ENCODE assay signal across 19 cellular contexts in the genomic region with DNA sequence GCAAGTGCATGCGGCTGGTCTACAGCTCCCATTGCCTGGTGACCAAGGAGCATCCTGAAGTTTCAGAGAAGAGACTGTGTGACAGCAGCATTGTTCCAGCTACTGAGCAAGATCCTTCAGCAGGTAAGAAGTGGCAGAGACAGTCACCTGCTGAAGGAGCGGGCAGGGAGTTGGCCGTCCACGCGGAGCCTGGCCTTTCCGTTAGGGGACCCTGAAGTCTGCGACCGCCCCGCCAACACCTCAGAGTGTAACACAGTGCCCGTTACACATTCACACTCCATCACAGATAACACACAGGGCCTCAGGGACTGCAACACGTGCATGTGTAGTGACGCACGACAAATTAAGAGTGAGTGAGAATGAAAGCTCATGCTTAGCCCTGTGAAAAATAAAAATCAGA.
DNase-seq lines count a peak whose midpoint lies in the region; ATAC-seq, FAIRE-seq and TF ChIP-seq lines count a peak whose summit lies in the region.
"Had no signal": no experiment of that assay in that cellular context is flagged by ENCODE, and none has a peak within 500 bp of the region (broad histone marks: within the 10 kb centered on the region; RNA-seq: fewer than 3 reads in every experiment).

No MANE protein-coding gene starts in this region.

- H3K27me3 Mint-ChIP-seq in activated naive CD4-positive, alpha-beta T cell treated with anti-CD3 and anti-CD28 coated beads for 36 hours (ENCODE audit: low read depth), result no peaks in the 10 kb centered on the region
- no peaks in the 10 kb centered on the region for H3K27me3 Mint-ChIP-seq in activated B cell treated with CpG ODN at 0.5 μM for 24 hours
- H3K27me3 Mint-ChIP-seq: CD4-positive, alpha-beta memory T cell had no signal

- no peaks in the 10 kb centered on the region for H3K9me3 ChIP-seq in suprapubic skin

- TF ChIP-seq EP300 in suprapubic skin (IDR thresholded peaks at IDR 0.05), result no peak

- FAIRE-seq in GM12891 (lab: Jason Lieb, UNC) (peak; percentile 87), bronchial epithelial cell (lab: Jason Lieb, UNC) (peak; percentile 32)
- FAIRE-seq: GM12878, H54 had no signal

- no peak overlapping the region for H3K27ac ChIP-seq in suprapubic skin

- no peak overlapping the region for H3K4me3 ChIP-seq in bronchial epithelial cell (ENCODE audit: low read depth, low read length)
- H3K4me3 ChIP-seq in suprapubic skin, result no peak overlapping the region
- H3K4me3 ChIP-seq: GM12878 had no signal

- peaks cover 54% of the 10 kb centered on the region for H3K36me3 Mint-ChIP-seq in activated naive CD4-positive, alpha-beta T cell treated with anti-CD3 and anti-CD28 coated beads for 36 hours (ENCODE audit: low read depth)
- peaks cover 18% of the 10 kb centered on the region for H3K36me3 Mint-ChIP-seq in activated B cell treated with CpG ODN at 0.5 μM for 24 hours (ENCODE audit: low read depth)

- CTCF ChIA-PET in activated naive CD4-positive, alpha-beta T cell treated with anti-CD3 and anti-CD28 coated beads for 36 hours (lab: Charles Lee), result interaction anchor here (0.6 to 1.5 kb wide), 3 partner anchors 17 to 78 kb away, joined by 3 read pairs; no protein-coding TSS in a partner anchor
- CTCF ChIA-PET in activated B cell treated with CpG ODN at 0.5 μM for 24 hours (lab: Charles Lee), result interaction anchor here (0.6 to 1.0 kb wide), 2 partner anchors 80 to 268 kb away, joined by 3 read pairs; no protein-coding TSS in a partner anchor

- peak overlapping the region; percentile 99 for H3K27ac Mint-ChIP-seq in activated naive CD4-positive, alpha-beta T cell treated with anti-CD3 and anti-CD28 coated beads for 36 hours
- peak overlapping the region; percentile 53 for H3K27ac Mint-ChIP-seq in activated B cell treated with CpG ODN at 0.5 μM for 24 hours
- H3K27ac Mint-ChIP-seq: CD4-positive, alpha-beta memory T cell had no signal

- TF ChIP-seq CTCF in activated B cell treated with CpG ODN at 0.5 μM for 24 hours (IDR thresholded peaks at IDR 0.05), result no peak
- TF ChIP-seq CTCF in bronchial epithelial cell (IDR thresholded peaks at IDR 0.05; ENCODE audit: insufficient read depth, low read length, severe bottlenecking), result no peak
- no peak for TF ChIP-seq CTCF in suprapubic skin (IDR thresholded peaks at IDR 0.05)

- POLR2A ChIA-PET in activated B cell treated with CpG ODN at 0.5 μM for 24 hours (lab: Charles Lee), result interaction anchor here (0.6 to 9.0 kb wide), 8 partner anchors 13 to 267 kb away, joined by 3 to 80 read pairs (median 4); partner anchors contain the start of gene IRF4

- H3K4me1 ChIP-seq in suprapubic skin, result peaks cover 2% of the 10 kb centered on the region

- intact Hi-C loops in activated naive CD4-positive, alpha-beta T cell treated with anti-CD3 and anti-CD28 coated beads for 36 hours (cut with micrococcal nuclease), result no loop called here
- intact Hi-C loops in activated B cell treated with CpG ODN at 0.5 μM for 24 hours (cut with micrococcal nuclease), result loop anchor here (1.0 to 5.0 kb wide), 3 partner anchors 10 to 298 kb away; no protein-coding TSS in a partner anchor

- DNase-seq in activated naive CD4-positive, alpha-beta T cell treated with anti-CD3 and anti-CD28 coated beads for 36 hours, result no peak
- no peak for DNase-seq in activated naive CD4-positive, alpha-beta T cell treated with anti-CD3 and anti-CD28 coated beads, Interleukin-2, amount 50 U/mL, for 16 hours
- no peak for DNase-seq in GM12891 (ENCODE audit: insufficient read length, low spot score)
- DNase-seq in activated B cell treated with CpG ODN at 0.5 μM for 24 hours, result no peak
- DNase-seq in bronchial epithelial cell (ENCODE audit: low read depth), result no peak
- DNase-seq in effector CD4-positive, alpha-beta T cell, result no peak
- DNase-seq in suprapubic skin (ENCODE audit: low spot score in 2 of 2), result no peak
- DNase-seq: CD4-positive, alpha-beta memory T cell; DND-41; Kasumi-1; MM.1S; NCI-H1048; NCI-H1417 treated with DMSO at 0.1 percent for 48 hours; NCI-H187; NCI-H446 treated with DMSO at 0.1 percent for 48 hours; NCI-H526 treated with DMSO at 0.1 percent for 48 hours; Right ventricle myocardium superior had no signal

- H3K36me3 ChIP-seq in bronchial epithelial cell (ENCODE audit: control insufficient read depth, insufficient read depth, low read length), result peaks cover 6% of the 10 kb centered on the region
- H3K36me3 ChIP-seq in suprapubic skin, result peaks cover 34% of the 10 kb centered on the region

- no peaks in the 10 kb centered on the region for H3K9me3 Mint-ChIP-seq in activated naive CD4-positive, alpha-beta T cell treated with anti-CD3 and anti-CD28 coated beads for 36 hours
- no peaks in the 10 kb centered on the region for H3K9me3 Mint-ChIP-seq in activated B cell treated with CpG ODN at 0.5 μM for 24 hours
- H3K9me3 Mint-ChIP-seq: CD4-positive, alpha-beta memory T cell had no signal

- no peaks in the 10 kb centered on the region for H3K27me3 ChIP-seq in bronchial epithelial cell (ENCODE audit: control insufficient read depth, insufficient read depth, low read length)
- H3K27me3 ChIP-seq in suprapubic skin, result no peaks in the 10 kb centered on the region

- TF ChIP-seq POLR2A in GM12891 (IDR thresholded peaks at IDR 0.05; ENCODE audit: low read depth, low read length) (no peak), suprapubic skin (IDR thresholded peaks at IDR 0.05) (no peak)

- H3K4me3 Mint-ChIP-seq in activated naive CD4-positive, alpha-beta T cell treated with anti-CD3 and anti-CD28 coated beads for 36 hours, result no peak overlapping the region
- H3K4me3 Mint-ChIP-seq in activated B cell treated with CpG ODN at 0.5 μM for 24 hours, result no peak overlapping the region
- H3K4me3 Mint-ChIP-seq: CD4-positive, alpha-beta memory T cell had no signal

- 97% methylated on average over 13 of the region's 13 CpGs for WGBS in suprapubic skin

- peak; percentile 23 for ATAC-seq in activated B cell treated with CpG ODN at 0.5 μM for 24 hours (ENCODE audit: low read depth)
- ATAC-seq: GM12878 had no signal

- peaks cover 87% of the 10 kb centered on the region for H3K4me1 Mint-ChIP-seq in activated naive CD4-positive, alpha-beta T cell treated with anti-CD3 and anti-CD28 coated beads for 36 hours (ENCODE audit: low read depth)
- H3K4me1 Mint-ChIP-seq in activated B cell treated with CpG ODN at 0.5 μM for 24 hours, result peaks cover 65% of the 10 kb centered on the region

TF ChIP-seq in GM12891, 5 proteins besides CTCF, POLR2A, EP300 and RAD21:
- TF ChIP-seq POU2F2 (IDR thresholded peaks at IDR 0.05; ENCODE audit: low read depth, low read length) (no peak), SPI1 (IDR thresholded peaks at IDR 0.05; ENCODE audit: low read depth, low read length) (no peak), POLR2AphosphoS5 (IDR thresholded peaks at IDR 0.05; ENCODE audit: low read depth, low read length) (no peak), TAF1 (IDR thresholded peaks at IDR 0.05; ENCODE audit: low read depth, low read length) (no peak), PAX5 (IDR thresholded peaks at IDR 0.05; ENCODE audit: insufficient read depth, low read length, severe bottlenecking) (no peak)
